Comparison of ENCODE assay signal across 1 cellular context in the genomic region with DNA sequence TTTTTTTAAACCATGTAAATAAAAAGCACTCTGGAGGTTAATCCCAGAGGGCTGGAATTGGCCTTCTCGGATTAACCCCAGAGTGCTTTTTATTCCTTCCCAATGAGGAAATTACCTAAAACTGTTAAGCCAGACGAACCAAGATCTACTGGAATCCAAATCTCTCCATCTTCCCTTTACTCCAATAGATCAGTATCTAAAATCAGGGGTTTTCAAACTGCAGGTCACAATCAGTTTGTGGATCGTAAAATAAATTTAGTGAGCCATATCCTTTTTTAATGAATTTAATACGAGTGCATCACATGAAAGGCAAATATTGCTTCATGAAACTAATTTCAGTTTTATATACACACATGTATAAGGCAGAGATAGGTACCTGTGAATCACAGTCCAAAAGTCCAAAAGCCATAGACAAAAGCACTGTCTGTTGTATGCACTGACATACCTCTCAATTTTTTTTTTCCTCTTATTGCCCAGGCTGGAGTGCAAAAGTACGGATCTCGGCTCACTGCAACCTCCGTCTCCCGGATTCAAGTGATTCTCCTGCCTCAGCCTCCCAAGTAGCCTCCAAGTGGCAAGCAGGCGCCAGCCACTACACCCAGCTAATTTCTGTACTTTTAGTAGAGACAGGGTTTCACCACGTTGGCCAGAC.
A peak's percentile ranks its signal among the peaks of the same experiment; 100 is the strongest.
TF ChIP-seq lines count a peak whose summit lies in the region.

No MANE protein-coding gene starts in this region.

TF ChIP-seq in HepG2, 621 proteins besides CTCF, POLR2A, EP300 and RAD21 (continued from another document and continues in another):
- TF ChIP-seq, protein P1, sequence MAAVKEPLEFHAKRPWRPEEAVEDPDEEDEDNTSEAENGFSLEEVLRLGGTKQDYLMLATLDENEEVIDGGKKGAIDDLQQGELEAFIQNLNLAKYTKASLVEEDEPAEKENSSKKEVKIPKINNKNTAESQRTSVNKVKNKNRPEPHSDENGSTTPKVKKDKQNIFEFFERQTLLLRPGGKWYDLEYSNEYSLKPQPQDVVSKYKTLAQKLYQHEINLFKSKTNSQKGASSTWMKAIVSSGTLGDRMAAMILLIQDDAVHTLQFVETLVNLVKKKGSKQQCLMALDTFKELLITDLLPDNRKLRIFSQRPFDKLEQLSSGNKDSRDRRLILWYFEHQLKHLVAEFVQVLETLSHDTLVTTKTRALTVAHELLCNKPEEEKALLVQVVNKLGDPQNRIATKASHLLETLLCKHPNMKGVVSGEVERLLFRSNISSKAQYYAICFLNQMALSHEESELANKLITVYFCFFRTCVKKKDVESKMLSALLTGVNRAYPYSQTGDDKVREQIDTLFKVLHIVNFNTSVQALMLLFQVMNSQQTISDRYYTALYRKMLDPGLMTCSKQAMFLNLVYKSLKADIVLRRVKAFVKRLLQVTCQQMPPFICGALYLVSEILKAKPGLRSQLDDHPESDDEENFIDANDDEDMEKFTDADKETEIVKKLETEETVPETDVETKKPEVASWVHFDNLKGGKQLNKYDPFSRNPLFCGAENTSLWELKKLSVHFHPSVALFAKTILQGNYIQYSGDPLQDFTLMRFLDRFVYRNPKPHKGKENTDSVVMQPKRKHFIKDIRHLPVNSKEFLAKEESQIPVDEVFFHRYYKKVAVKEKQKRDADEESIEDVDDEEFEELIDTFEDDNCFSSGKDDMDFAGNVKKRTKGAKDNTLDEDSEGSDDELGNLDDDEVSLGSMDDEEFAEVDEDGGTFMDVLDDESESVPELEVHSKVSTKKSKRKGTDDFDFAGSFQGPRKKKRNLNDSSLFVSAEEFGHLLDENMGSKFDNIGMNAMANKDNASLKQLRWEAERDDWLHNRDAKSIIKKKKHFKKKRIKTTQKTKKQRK (IDR thresholded peaks at IDR 0.05; ENCODE audit: low read length) = no peak
- TF ChIP-seq BRD4 (CRISPR knock-in tag; IDR thresholded peaks at IDR 0.05) (no peak), KDM5B (CRISPR knock-in tag; IDR thresholded peaks at IDR 0.05; ENCODE audit: borderline replicate concordance) (no peak), ZBTB1 (CRISPR knock-in tag; IDR thresholded peaks at IDR 0.05; ENCODE audit: borderline replicate concordance) (no peak), HMG20B (CRISPR knock-in tag; conservative IDR thresholded peaks at IDR 0.05) (no peak), ZNF468 (CRISPR knock-in tag; IDR thresholded peaks at IDR 0.05) (no peak), PHF5A (CRISPR knock-in tag; IDR thresholded peaks at IDR 0.05; ENCODE audit: low read depth, unreplicated experiment) (no peak), PHB2 (IDR thresholded peaks at IDR 0.05; ENCODE audit: partially characterized antibody) (no peak), CAMTA2 (CRISPR knock-in tag; IDR thresholded peaks at IDR 0.05; ENCODE audit: borderline replicate concordance) (no peak), SRF (IDR thresholded peaks at IDR 0.05; ENCODE audit: low read depth, low read length) (no peak), PAF1 (CRISPR knock-in tag; IDR thresholded peaks at IDR 0.05) (no peak), REPIN1 (CRISPR knock-in tag; IDR thresholded peaks at IDR 0.05; ENCODE audit: borderline replicate concordance, low read depth) (no peak), ZNF329 (CRISPR knock-in tag; IDR thresholded peaks at IDR 0.05; ENCODE audit: low read depth) (no peak), HOXA3 (CRISPR knock-in tag; IDR thresholded peaks at IDR 0.05) (0 out of 2 replicates have a peak, but pooled peaks have one; percentile 22), SATB2 (CRISPR knock-in tag; IDR thresholded peaks at IDR 0.05) (no peak)
- TF ChIP-seq, protein P2, sequence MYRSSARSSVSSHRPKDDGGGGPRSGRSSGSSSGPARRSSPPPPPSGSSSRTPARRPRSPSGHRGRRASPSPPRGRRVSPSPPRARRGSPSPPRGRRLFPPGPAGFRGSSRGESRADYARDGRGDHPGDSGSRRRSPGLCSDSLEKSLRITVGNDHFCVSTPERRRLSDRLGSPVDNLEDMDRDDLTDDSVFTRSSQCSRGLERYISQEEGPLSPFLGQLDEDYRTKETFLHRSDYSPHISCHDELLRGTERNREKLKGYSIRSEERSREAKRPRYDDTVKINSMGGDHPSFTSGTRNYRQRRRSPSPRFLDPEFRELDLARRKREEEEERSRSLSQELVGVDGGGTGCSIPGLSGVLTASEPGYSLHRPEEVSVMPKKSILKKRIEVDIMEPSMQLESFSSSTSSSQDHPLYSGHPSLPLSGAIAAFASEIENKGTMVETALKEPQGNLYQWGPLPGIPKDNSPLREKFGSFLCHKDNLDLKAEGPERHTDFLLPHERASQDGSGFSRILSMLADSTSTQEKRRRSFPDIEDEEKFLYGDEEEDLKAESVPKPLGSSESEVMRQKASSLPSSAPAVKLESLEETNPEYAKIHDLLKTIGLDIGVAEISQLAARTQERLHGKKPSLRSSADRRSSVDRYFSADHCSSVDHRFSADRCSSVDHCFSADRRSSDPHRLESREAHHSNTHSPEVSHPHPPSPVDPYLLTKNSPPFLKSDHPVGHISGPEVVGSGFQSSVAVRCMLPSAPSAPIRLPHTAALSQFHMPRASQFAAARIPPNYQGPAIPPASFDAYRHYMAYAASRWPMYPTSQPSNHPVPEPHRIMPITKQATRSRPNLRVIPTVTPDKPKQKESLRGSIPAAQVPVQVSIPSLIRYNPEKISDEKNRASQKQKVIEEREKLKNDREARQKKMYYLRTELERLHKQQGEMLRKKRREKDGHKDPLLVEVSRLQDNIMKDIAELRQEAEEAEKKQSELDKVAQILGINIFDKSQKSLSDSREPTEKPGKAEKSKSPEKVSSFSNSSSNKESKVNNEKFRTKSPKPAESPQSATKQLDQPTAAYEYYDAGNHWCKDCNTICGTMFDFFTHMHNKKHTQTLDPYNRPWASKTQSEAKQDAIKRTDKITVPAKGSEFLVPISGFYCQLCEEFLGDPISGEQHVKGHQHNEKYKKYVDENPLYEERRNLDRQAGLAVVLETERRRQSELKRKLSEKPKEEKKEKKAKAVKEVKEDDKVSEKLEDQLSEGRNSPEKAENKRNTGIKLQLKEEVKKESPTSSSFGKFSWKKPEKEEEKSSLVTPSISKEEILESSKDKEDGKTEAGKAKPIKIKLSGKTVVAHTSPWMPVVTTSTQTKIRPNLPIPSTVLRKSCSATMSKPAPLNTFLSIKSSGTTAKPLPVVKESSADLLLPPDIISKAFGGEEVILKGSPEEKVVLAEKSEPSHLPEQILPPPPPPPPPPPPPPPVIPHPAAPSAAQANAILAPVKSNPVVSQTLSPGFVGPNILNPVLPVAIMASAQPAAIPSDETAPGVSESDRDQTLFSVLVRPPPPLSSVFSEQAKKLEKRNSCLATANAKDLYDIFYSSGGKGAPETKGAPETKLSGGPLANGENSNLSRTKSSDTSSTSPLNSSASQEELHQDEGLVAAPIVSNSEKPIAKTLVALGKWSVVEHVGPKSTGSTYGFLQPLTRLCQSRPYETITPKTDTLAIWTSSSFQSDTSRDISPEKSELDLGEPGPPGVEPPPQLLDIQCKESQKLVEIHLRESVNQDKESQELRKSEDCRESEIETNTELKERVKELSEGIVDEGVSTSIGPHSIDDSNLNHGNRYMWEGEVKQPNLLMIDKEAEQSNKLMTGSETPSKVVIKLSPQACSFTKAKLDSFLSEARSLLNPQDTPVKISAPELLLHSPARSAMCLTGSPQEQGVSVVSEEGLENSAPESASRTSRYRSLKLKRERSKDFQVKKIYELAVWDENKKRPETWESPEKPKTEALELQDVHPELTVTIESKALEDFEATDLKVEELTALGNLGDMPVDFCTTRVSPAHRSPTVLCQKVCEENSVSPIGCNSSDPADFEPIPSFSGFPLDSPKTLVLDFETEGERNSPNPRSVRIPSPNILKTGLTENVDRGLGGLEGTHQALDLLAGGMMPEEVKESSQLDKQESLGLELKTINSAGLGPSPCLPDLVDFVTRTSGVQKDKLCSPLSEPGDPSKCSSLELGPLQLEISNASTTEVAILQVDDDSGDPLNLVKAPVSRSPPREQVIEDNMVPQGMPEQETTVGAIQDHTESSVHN (CRISPR knock-in tag; IDR thresholded peaks at IDR 0.05) = no peak
- TF ChIP-seq, protein P3, sequence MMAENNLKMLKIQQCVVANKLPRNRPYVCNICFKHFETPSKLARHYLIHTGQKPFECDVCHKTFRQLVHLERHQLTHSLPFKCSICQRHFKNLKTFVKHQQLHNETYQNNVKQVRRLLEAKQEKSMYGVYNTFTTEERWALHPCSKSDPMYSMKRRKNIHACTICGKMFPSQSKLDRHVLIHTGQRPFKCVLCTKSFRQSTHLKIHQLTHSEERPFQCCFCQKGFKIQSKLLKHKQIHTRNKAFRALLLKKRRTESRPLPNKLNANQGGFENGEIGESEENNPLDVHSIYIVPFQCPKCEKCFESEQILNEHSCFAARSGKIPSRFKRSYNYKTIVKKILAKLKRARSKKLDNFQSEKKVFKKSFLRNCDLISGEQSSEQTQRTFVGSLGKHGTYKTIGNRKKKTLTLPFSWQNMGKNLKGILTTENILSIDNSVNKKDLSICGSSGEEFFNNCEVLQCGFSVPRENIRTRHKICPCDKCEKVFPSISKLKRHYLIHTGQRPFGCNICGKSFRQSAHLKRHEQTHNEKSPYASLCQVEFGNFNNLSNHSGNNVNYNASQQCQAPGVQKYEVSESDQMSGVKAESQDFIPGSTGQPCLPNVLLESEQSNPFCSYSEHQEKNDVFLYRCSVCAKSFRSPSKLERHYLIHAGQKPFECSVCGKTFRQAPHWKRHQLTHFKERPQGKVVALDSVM (CRISPR knock-in tag; IDR thresholded peaks at IDR 0.05) = peak; percentile 99
- TF ChIP-seq, protein P4, sequence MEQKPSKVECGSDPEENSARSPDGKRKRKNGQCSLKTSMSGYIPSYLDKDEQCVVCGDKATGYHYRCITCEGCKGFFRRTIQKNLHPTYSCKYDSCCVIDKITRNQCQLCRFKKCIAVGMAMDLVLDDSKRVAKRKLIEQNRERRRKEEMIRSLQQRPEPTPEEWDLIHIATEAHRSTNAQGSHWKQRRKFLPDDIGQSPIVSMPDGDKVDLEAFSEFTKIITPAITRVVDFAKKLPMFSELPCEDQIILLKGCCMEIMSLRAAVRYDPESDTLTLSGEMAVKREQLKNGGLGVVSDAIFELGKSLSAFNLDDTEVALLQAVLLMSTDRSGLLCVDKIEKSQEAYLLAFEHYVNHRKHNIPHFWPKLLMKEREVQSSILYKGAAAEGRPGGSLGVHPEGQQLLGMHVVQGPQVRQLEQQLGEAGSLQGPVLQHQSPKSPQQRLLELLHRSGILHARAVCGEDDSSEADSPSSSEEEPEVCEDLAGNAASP (CRISPR knock-in tag; IDR thresholded peaks at IDR 0.05; ENCODE audit: borderline replicate concordance) = no peak
- TF ChIP-seq, protein P5, sequence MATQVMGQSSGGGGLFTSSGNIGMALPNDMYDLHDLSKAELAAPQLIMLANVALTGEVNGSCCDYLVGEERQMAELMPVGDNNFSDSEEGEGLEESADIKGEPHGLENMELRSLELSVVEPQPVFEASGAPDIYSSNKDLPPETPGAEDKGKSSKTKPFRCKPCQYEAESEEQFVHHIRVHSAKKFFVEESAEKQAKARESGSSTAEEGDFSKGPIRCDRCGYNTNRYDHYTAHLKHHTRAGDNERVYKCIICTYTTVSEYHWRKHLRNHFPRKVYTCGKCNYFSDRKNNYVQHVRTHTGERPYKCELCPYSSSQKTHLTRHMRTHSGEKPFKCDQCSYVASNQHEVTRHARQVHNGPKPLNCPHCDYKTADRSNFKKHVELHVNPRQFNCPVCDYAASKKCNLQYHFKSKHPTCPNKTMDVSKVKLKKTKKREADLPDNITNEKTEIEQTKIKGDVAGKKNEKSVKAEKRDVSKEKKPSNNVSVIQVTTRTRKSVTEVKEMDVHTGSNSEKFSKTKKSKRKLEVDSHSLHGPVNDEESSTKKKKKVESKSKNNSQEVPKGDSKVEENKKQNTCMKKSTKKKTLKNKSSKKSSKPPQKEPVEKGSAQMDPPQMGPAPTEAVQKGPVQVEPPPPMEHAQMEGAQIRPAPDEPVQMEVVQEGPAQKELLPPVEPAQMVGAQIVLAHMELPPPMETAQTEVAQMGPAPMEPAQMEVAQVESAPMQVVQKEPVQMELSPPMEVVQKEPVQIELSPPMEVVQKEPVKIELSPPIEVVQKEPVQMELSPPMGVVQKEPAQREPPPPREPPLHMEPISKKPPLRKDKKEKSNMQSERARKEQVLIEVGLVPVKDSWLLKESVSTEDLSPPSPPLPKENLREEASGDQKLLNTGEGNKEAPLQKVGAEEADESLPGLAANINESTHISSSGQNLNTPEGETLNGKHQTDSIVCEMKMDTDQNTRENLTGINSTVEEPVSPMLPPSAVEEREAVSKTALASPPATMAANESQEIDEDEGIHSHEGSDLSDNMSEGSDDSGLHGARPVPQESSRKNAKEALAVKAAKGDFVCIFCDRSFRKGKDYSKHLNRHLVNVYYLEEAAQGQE (IDR thresholded peaks at IDR 0.05; ENCODE audit: borderline replicate concordance in 1 of 2, low read depth in 1 of 2, low read length in 2 of 2) = no peak
- TF ChIP-seq, protein P6, sequence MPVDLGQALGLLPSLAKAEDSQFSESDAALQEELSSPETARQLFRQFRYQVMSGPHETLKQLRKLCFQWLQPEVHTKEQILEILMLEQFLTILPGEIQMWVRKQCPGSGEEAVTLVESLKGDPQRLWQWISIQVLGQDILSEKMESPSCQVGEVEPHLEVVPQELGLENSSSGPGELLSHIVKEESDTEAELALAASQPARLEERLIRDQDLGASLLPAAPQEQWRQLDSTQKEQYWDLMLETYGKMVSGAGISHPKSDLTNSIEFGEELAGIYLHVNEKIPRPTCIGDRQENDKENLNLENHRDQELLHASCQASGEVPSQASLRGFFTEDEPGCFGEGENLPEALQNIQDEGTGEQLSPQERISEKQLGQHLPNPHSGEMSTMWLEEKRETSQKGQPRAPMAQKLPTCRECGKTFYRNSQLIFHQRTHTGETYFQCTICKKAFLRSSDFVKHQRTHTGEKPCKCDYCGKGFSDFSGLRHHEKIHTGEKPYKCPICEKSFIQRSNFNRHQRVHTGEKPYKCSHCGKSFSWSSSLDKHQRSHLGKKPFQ (CRISPR knock-in tag; IDR thresholded peaks at IDR 0.05; ENCODE audit: insufficient replicate concordance) = no peak
- TF ChIP-seq, protein P7, sequence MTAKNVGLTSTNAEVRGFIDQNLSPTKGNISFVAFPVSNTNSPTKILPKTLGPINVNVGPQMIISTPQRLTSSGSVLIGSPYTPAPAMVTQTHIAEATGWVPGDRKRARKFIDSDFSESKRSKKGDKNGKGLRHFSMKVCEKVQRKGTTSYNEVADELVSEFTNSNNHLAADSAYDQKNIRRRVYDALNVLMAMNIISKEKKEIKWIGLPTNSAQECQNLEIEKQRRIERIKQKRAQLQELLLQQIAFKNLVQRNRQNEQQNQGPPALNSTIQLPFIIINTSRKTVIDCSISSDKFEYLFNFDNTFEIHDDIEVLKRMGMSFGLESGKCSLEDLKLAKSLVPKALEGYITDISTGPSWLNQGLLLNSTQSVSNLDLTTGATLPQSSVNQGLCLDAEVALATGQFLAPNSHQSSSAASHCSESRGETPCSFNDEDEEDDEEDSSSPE (CRISPR knock-in tag; IDR thresholded peaks at IDR 0.05) = no peak
